8 cellular contexts compared by ENCODE assay signal in genomic region chr18:3594760-3595241, GRCh38.
A peak's percentile ranks its signal among the peaks of the same experiment; 100 is the strongest.
DNase-seq lines count a peak whose midpoint lies in the region; ATAC-seq and TF ChIP-seq lines count a peak whose summit lies in the region.

No MANE protein-coding gene starts in this region.

- TF ChIP-seq POLR2A in lower leg skin (IDR thresholded peaks at IDR 0.05) (no peak), testis (IDR thresholded peaks at IDR 0.05) (no peak)

- H3K4me1 ChIP-seq in RWPE2 (ENCODE audit: insufficient read depth, poor library complexity, severe bottlenecking) = peaks cover 33% of the 10 kb centered on the region
- peaks cover 50% of the 10 kb centered on the region for H3K4me1 ChIP-seq in testis

- intact Hi-C loops in lower leg skin (cut with DNase I; ENCODE audit: low total_unique reads) (loop anchor here (5.0 kb wide), 1 partner anchor 142 kb away; the partner anchor contains the start of gene TGIF1), testis (cut with DNase I; ENCODE audit: low total_unique reads) (loop anchor here (5.0 kb wide), 1 partner anchor 142 kb away; the partner anchor contains the start of gene TGIF1)

- H3K4me3 ChIP-seq in RWPE2 (ENCODE audit: severe bottlenecking) (peak overlapping the region; percentile 32), lower leg skin (ENCODE audit: low read depth, poor library complexity, severe bottlenecking) (peak overlapping the region; percentile 0), testis (peak overlapping the region; percentile 46 to 67)

- DNase-seq in NCI-H510A treated with DMSO at 0.1 percent for 48 hours (lab: John Stamatoyannopoulos, UW) = peak; percentile 60
- no peak for DNase-seq in NCI-H510A (lab: John Stamatoyannopoulos, UW)
- DNase-seq in RWPE2 (ENCODE audit: low spot score) = no peak
- peak; percentile 45 for DNase-seq in cerebellar cortex (ENCODE audit: low spot score)
- DNase-seq in lower leg skin (ENCODE audit: low spot score in 2 of 2) = no peak
- peak; percentile 59 for DNase-seq in testis
- no peak for DNase-seq in SKM-1 treated with dmso at 0.1 percent for 144 hours (lab: John Stamatoyannopoulos, UW; ENCODE audit: unreplicated experiment)
- no peak for DNase-seq in cerebellar nuclear complex (lab: John Stamatoyannopoulos, UW)

- H3K27me3 ChIP-seq in RWPE2 (ENCODE audit: insufficient read depth, poor library complexity, severe bottlenecking) (no peaks in the 10 kb centered on the region), testis (no peaks in the 10 kb centered on the region)

- no peak for ATAC-seq in RWPE2 (ENCODE audit: low read depth)

- WGBS in lower leg skin, 2 donors = 7 to 8% methylated on average over 7 of the region's 7 CpGs
- WGBS in testis, 2 donors = 15 to 28% methylated on average over 7 of the region's 7 CpGs

- no peaks in the 10 kb centered on the region for H3K9me3 ChIP-seq in RWPE2 (ENCODE audit: severe bottlenecking)
- no peaks in the 10 kb centered on the region for H3K9me3 ChIP-seq in testis

- H3K27ac ChIP-seq in RWPE2 (ENCODE audit: poor library complexity, severe bottlenecking) = peak overlapping the region; percentile 99
- H3K27ac ChIP-seq in testis = peak overlapping the region; percentile 96

- H3K36me3 ChIP-seq in RWPE2 (ENCODE audit: low read depth) (no peaks in the 10 kb centered on the region), testis (ENCODE audit: low read depth, missing control alignments) (no peaks in the 10 kb centered on the region)

- TF ChIP-seq CTCF in RWPE2 (IDR thresholded peaks at IDR 0.05; ENCODE audit: poor library complexity, severe bottlenecking) (peak; percentile 2), lower leg skin (IDR thresholded peaks at IDR 0.05) (no peak), testis (IDR thresholded peaks at IDR 0.05) (no peak)

Comparison
In these comparisons a context has a peak if more than half of its experiments do, and no peak if none do; other contexts are left out.
1. DNase-seq: peak in NCI-H510A treated with DMSO at 0.1 percent for 48 hours (single experiment), cerebellar cortex (single experiment) and testis (single experiment); none in NCI-H510A (single experiment), RWPE2 (single experiment), lower leg skin (0 of 2), SKM-1 treated with dmso at 0.1 percent for 144 hours (single experiment) and cerebellar nuclear complex (0 of 2).
2. H3K4me3 ChIP-seq: peak in every context shown above with its lines; median percentile 56 in testis; 32 in RWPE2; 0 in lower leg skin.